ENCODE assay signal across 1 cellular context in genomic region chr17:17921192-17922082, GRCh38.
TF ChIP-seq lines count a peak whose summit lies in the region.

No MANE protein-coding gene starts in this region.

TF ChIP-seq in HepG2, 621 proteins besides CTCF, POLR2A, EP300 and RAD21 (continued from another document and continues in another):
- TF ChIP-seq PATZ1 (CRISPR knock-in tag; IDR thresholded peaks at IDR 0.05) (peak; percentile 51), ZFY (CRISPR knock-in tag; IDR thresholded peaks at IDR 0.05) (peak; percentile 24; the same call in 1 of the 2 replicates), MAFF (IDR thresholded peaks at IDR 0.05; ENCODE audit: low read depth, low read length) (no peak), ZBTB7B (CRISPR knock-in tag; IDR thresholded peaks at IDR 0.05) (0 out of 2 replicates have a peak, but pooled peaks have one; percentile 15), MEIS2 (CRISPR knock-in tag; IDR thresholded peaks at IDR 0.05) (peak; percentile 47; the same call in 1 of the 2 replicates), PBX2 (CRISPR knock-in tag; IDR thresholded peaks at IDR 0.05) (0 out of 2 replicates have a peak, but pooled peaks have one; percentile 9), RXRA (CRISPR knock-in tag; IDR thresholded peaks at IDR 0.05) (peak; percentile 34; the same call in 1 of the 2 replicates), MYC (CRISPR knock-in tag; IDR thresholded peaks at IDR 0.05; ENCODE audit: borderline replicate concordance) (0 out of 2 replicates have a peak, but pooled peaks have one; percentile 25), FOSL1 (CRISPR knock-in tag; IDR thresholded peaks at IDR 0.05; ENCODE audit: borderline replicate concordance) (peak; percentile 57; the same call in 1 of the 2 replicates), YY1 (IDR thresholded peaks at IDR 0.05; ENCODE audit: insufficient read depth, insufficient replicate concordance, low read depth, low read length) (peak; percentile 38), ZNF687 (CRISPR knock-in tag; IDR thresholded peaks at IDR 0.05) (peak; percentile 48), ARID3A (IDR thresholded peaks at IDR 0.05; ENCODE audit: low read depth, low read length) (peak; percentile 52; the same call in 1 of the 2 replicates), TEAD3 (CRISPR knock-in tag; optimal IDR thresholded peaks at IDR 0.05; ENCODE audit: borderline replicate concordance) (peak; percentile 81), BORCS8-MEF2B (CRISPR knock-in tag; IDR thresholded peaks at IDR 0.05) (0 out of 2 replicates have a peak, but pooled peaks have one; percentile 46), ZNF644 (CRISPR knock-in tag; IDR thresholded peaks at IDR 0.05; ENCODE audit: low read depth) (peak; percentile 68; the same call in 1 of the 2 replicates), SIX4 (CRISPR knock-in tag; IDR thresholded peaks at IDR 0.05) (peak; percentile 88; the same call in 1 of the 2 replicates), ZNF782 (CRISPR knock-in tag; IDR thresholded peaks at IDR 0.05; ENCODE audit: borderline replicate concordance) (no peak), JUN (CRISPR knock-in tag; IDR thresholded peaks at IDR 0.05) (0 out of 2 replicates have a peak, but pooled peaks have one; percentile 53), RARG (CRISPR knock-in tag; IDR thresholded peaks at IDR 0.05; ENCODE audit: low read depth) (no peak), ZNF18 (CRISPR knock-in tag; IDR thresholded peaks at IDR 0.05; ENCODE audit: insufficient replicate concordance) (peak; percentile 30), NR1H2 (CRISPR knock-in tag; IDR thresholded peaks at IDR 0.05; ENCODE audit: borderline replicate concordance, low read depth) (no peak), SIX1 (CRISPR knock-in tag; IDR thresholded peaks at IDR 0.05; ENCODE audit: borderline replicate concordance) (peak; percentile 89), PAXIP1 (CRISPR knock-in tag; conservative IDR thresholded peaks at IDR 0.05) (peak; percentile 63), HNF4G (IDR thresholded peaks at IDR 0.05; ENCODE audit: borderline replicate concordance, low read depth, low read length) (peak; percentile 29; the same call in 1 of the 2 replicates), HNF4G (CRISPR knock-in tag; IDR thresholded peaks at IDR 0.05; ENCODE audit: borderline replicate concordance, low read depth) (no peak), ZBTB26 (CRISPR knock-in tag; IDR thresholded peaks at IDR 0.05; ENCODE audit: borderline replicate concordance) (0 out of 2 replicates have a peak, but pooled peaks have one; percentile 28), SALL1 (CRISPR knock-in tag; IDR thresholded peaks at IDR 0.05) (0 out of 2 replicates have a peak, but pooled peaks have one; percentile 18), FOXP1 (IDR thresholded peaks at IDR 0.05) (0 out of 2 replicates have a peak, but pooled peaks have one; percentile 5), FOXP1 (CRISPR knock-in tag; IDR thresholded peaks at IDR 0.05) (no peak), TARDBP (CRISPR knock-in tag; IDR thresholded peaks at IDR 0.05) (0 out of 2 replicates have a peak, but pooled peaks have one; percentile 24), TBX2 (CRISPR knock-in tag; IDR thresholded peaks at IDR 0.05; ENCODE audit: borderline replicate concordance) (no peak), ZFX (CRISPR knock-in tag; IDR thresholded peaks at IDR 0.05; ENCODE audit: low read depth) (peak; percentile 62), FOXK2 (IDR thresholded peaks at IDR 0.05) (no peak), ZNF503 (CRISPR knock-in tag; IDR thresholded peaks at IDR 0.05) (0 out of 2 replicates have a peak, but pooled peaks have one; percentile 18), ZNF281 (CRISPR knock-in tag; IDR thresholded peaks at IDR 0.05; ENCODE audit: borderline replicate concordance) (0 out of 2 replicates have a peak, but pooled peaks have one; percentile 38), FOSL2 (CRISPR knock-in tag; IDR thresholded peaks at IDR 0.05) (peak; percentile 87), LCORL (IDR thresholded peaks at IDR 0.05) (peak; percentile 84), LCORL (CRISPR knock-in tag; IDR thresholded peaks at IDR 0.05) (peak; percentile 74)
